8 cellular contexts compared by ENCODE assay signal in genomic region chr7:2632717-2633537, GRCh38. TPM values are rescaled to one million over a fixed set of nuclear protein-coding genes. Genes with fewer than 3 reads are reported as not detected.
A peak's percentile ranks its signal among the peaks of the same experiment; 100 is the strongest.
DNase-seq lines count a peak whose midpoint lies in the region; ATAC-seq and TF ChIP-seq lines count a peak whose summit lies in the region.

No MANE protein-coding gene starts in this region.

- no peak overlapping the region for H3K27ac ChIP-seq in ectodermal cell (ENCODE audit: insufficient read depth, low read depth, low read length, poor library complexity, severe bottlenecking)

- peaks cover 4% of the 10 kb centered on the region for H3K36me3 ChIP-seq in ectodermal cell (ENCODE audit: control insufficient read depth, insufficient read depth, low read length)

- 3 to 6% methylated on average over 36 of the region's 36 CpGs for WGBS in ectodermal cell, 2 experiments

- no peak for ATAC-seq in Right ventricle myocardium inferior
- ATAC-seq in memory B cell (ENCODE audit: low read depth): no peak
- peak; percentile 21 for ATAC-seq in stimulated activated memory B cell treated with anti-CD40 and anti-IgM and Interleukin-4, amounts not matched to agents 10 μg/mL and 1 μg/mL and 100 μg/mL, for 72 hours
- no peak for ATAC-seq in GM18505 (IDR thresholded peaks at IDR 0.05; ENCODE audit: unreplicated experiment)

- peak overlapping the region; percentile 93 for H3K27ac Mint-ChIP-seq in memory B cell
- H3K27ac Mint-ChIP-seq in stimulated activated memory B cell treated with anti-CD40 and anti-IgM and Interleukin-4, amounts not matched to agents 10 μg/mL and 1 μg/mL and 100 μg/mL, for 72 hours: peak overlapping the region; percentile 94

- H3K4me3 Mint-ChIP-seq in memory B cell: peak overlapping the region; percentile 97
- peak overlapping the region; percentile 97 for H3K4me3 Mint-ChIP-seq in stimulated activated memory B cell treated with anti-CD40 and anti-IgM and Interleukin-4, amounts not matched to agents 10 μg/mL and 1 μg/mL and 100 μg/mL, for 72 hours

- H3K27me3 Mint-ChIP-seq in memory B cell: no peaks in the 10 kb centered on the region
- H3K27me3 Mint-ChIP-seq in stimulated activated memory B cell treated with anti-CD40 and anti-IgM and Interleukin-4, amounts not matched to agents 10 μg/mL and 1 μg/mL and 100 μg/mL, for 72 hours: no peaks in the 10 kb centered on the region

- peak overlapping the region; percentile 93 for H3K4me3 ChIP-seq in ectodermal cell (ENCODE audit: insufficient read depth, low read depth, low read length)

- H3K27me3 ChIP-seq in ectodermal cell (ENCODE audit: control insufficient read depth, insufficient read depth, low read length, poor library complexity, severe bottlenecking): no peaks in the 10 kb centered on the region

- DNase-seq in Right ventricle myocardium inferior (ENCODE audit: missing footprints): peak; percentile 81
- DNase-seq in cardiac septum (ENCODE audit: low spot score): no peak
- DNase-seq in NCI-H1694 treated with DMSO at 0.1 percent for 48 hours (lab: John Stamatoyannopoulos, UW): peak; percentile 79
- DNase-seq in activated CD4-positive, alpha-beta T cell treated with anti-CD3 and anti-CD28 coated beads for 4 hours: peak; percentile 42 to 63
- DNase-seq in memory B cell (ENCODE audit: low spot score in 2 of 2): peak in 1 of 2 donors; percentile 50

- peaks cover 22% of the 10 kb centered on the region for H3K4me1 ChIP-seq in ectodermal cell (ENCODE audit: control insufficient read depth, insufficient read depth, low read length)

- no peaks in the 10 kb centered on the region for H3K9me3 Mint-ChIP-seq in memory B cell
- no peaks in the 10 kb centered on the region for H3K9me3 Mint-ChIP-seq in stimulated activated memory B cell treated with anti-CD40 and anti-IgM and Interleukin-4, amounts not matched to agents 10 μg/mL and 1 μg/mL and 100 μg/mL, for 72 hours

- peaks cover 32% of the 10 kb centered on the region for H3K4me1 Mint-ChIP-seq in memory B cell
- H3K4me1 Mint-ChIP-seq in stimulated activated memory B cell treated with anti-CD40 and anti-IgM and Interleukin-4, amounts not matched to agents 10 μg/mL and 1 μg/mL and 100 μg/mL, for 72 hours: peaks cover 63% of the 10 kb centered on the region

- no peaks in the 10 kb centered on the region for H3K9me3 ChIP-seq in ectodermal cell (ENCODE audit: control insufficient read depth, low read length)

- no peaks in the 10 kb centered on the region for H3K36me3 Mint-ChIP-seq in memory B cell
- H3K36me3 Mint-ChIP-seq in stimulated activated memory B cell treated with anti-CD40 and anti-IgM and Interleukin-4, amounts not matched to agents 10 μg/mL and 1 μg/mL and 100 μg/mL, for 72 hours: no peaks in the 10 kb centered on the region

- intact Hi-C loops in Right ventricle myocardium inferior (cut with DNase I): loop anchor here (5.0 kb wide), 1 partner anchor 76 kb away; the partner anchor contains the start of genes BRAT1 and IQCE
- intact Hi-C loops in cardiac septum (cut with DNase I): no loop called here

- TF ChIP-seq POLR2A in GM18505 (IDR thresholded peaks at IDR 0.05; ENCODE audit: borderline replicate concordance, extremely low read depth, insufficient read depth, insufficient read length): no peak

RNA-seq across cellular contexts. Expression of gene TTYH3, which starts 1.1 kb away (rescaled TPM):
- total RNA-seq in Right ventricle myocardium inferior (15.8 TPM), cardiac septum (17.1 TPM)
- polyA plus RNA-seq in ectodermal cell (2013, experiment 1 of 4): 127 TPM
- polyA plus RNA-seq in ectodermal cell (2013, experiment 2 of 4): 137 TPM
- 107 TPM for polyA plus RNA-seq in ectodermal cell (2013, experiment 3 of 4)
- 122 TPM for polyA plus RNA-seq in ectodermal cell (2013, experiment 4 of 4)

RNA-seq across cellular contexts. Expression of gene AMZ1, which starts 55.1 kb away (rescaled TPM):
- total RNA-seq in Right ventricle myocardium inferior (0.05 TPM), cardiac septum (0.08 TPM)
- polyA plus RNA-seq in ectodermal cell (2013, experiment 1 of 4): 0.11 TPM
- 0.09 TPM for polyA plus RNA-seq in ectodermal cell (2013, experiment 2 of 4)
- polyA plus RNA-seq in ectodermal cell (2013, experiment 3 of 4): not detected
- 0.16 TPM for polyA plus RNA-seq in ectodermal cell (2013, experiment 4 of 4)
